Comparison of ENCODE assay signal across 28 cellular contexts in genomic region chrX:32929040-32929439, GRCh38.
"Had no signal": no experiment of that assay in that cellular context is flagged by ENCODE, and none has a peak within 500 bp of the region (broad histone marks: within the 10 kb centered on the region; RNA-seq: fewer than 3 reads in every experiment).

No MANE protein-coding gene starts in this region.

- FAIRE-seq: endometrium, islet of Langerhans, keratinocyte had no signal

- H3K4me1 Mint-ChIP-seq: naive B cell had no signal

- H3K27me3 ChIP-seq: colonic mucosa, esophagus squamous epithelium, gastrocnemius medialis, left lung had no signal

- H3K27ac ChIP-seq: colonic mucosa, epithelial cell of prostate, esophagus squamous epithelium, gastrocnemius medialis, heart right ventricle, left lung, lower lobe of right lung had no signal

- H3K36me3 Mint-ChIP-seq: mesothelial cell of epicardium, naive B cell had no signal

- H3K4me3 ChIP-seq: colonic mucosa, esophagus squamous epithelium, gastrocnemius medialis, heart right ventricle, left lung, lower lobe of right lung, mucosa of descending colon had no signal

- H3K9me3 Mint-ChIP-seq: dendritic cell treated with granulocyte-macrophage colony-stimulating factor and Interleukin-4, amounts not matched to agents 40 ng/mL and 50 ng/mL, for 4 days; endodermal cell had no signal

- DNase-seq: colonic mucosa; cortex of kidney; effector CD8-positive, alpha-beta T cell; effector memory CD8-positive, alpha-beta T cell; endodermal cell; erythroblast; esophagus squamous epithelium; foreskin fibroblast; foreskin melanocyte; gastrocnemius medialis; glutamatergic neuron; head of caudate nucleus; heart right ventricle; hippocampal formation; left cardiac atrium; left lung; left ventricle myocardium superior; lower lobe of right lung; mesenchymal stem cell; mucosa of descending colon; naive B cell had no signal

- H3K36me3 ChIP-seq: colonic mucosa, esophagus squamous epithelium, gastrocnemius medialis, heart right ventricle, left lung, lower lobe of right lung had no signal

- H3K4me1 ChIP-seq: colonic mucosa, esophagus squamous epithelium, gastrocnemius medialis, left lung, lower lobe of right lung had no signal

- H3K27me3 Mint-ChIP-seq: dendritic cell treated with granulocyte-macrophage colony-stimulating factor and Interleukin-4, amounts not matched to agents 40 ng/mL and 50 ng/mL, for 4 days; effector memory CD8-positive, alpha-beta T cell; naive B cell had no signal

- H3K9me3 ChIP-seq: colonic mucosa, esophagus squamous epithelium, gastrocnemius medialis, heart right ventricle, left lung, lower lobe of right lung, mucosa of descending colon had no signal

- H3K27ac Mint-ChIP-seq: dendritic cell treated with granulocyte-macrophage colony-stimulating factor and Interleukin-4, amounts not matched to agents 40 ng/mL and 50 ng/mL, for 4 days; effector memory CD8-positive, alpha-beta T cell; endodermal cell; mesothelial cell of epicardium; naive B cell had no signal

- H3K4me3 Mint-ChIP-seq: dendritic cell treated with granulocyte-macrophage colony-stimulating factor and Interleukin-4, amounts not matched to agents 40 ng/mL and 50 ng/mL, for 4 days; effector memory CD8-positive, alpha-beta T cell; endodermal cell; mesothelial cell of epicardium; naive B cell had no signal

- ATAC-seq: effector memory CD8-positive, alpha-beta T cell; esophagus mucosa; gastrocnemius medialis; heart right ventricle; left cardiac atrium; left lung; left ventricle myocardium superior; lower lobe of right lung; mucosa of descending colon had no signal
